26 cellular contexts compared by ENCODE assay signal in the genomic region with DNA sequence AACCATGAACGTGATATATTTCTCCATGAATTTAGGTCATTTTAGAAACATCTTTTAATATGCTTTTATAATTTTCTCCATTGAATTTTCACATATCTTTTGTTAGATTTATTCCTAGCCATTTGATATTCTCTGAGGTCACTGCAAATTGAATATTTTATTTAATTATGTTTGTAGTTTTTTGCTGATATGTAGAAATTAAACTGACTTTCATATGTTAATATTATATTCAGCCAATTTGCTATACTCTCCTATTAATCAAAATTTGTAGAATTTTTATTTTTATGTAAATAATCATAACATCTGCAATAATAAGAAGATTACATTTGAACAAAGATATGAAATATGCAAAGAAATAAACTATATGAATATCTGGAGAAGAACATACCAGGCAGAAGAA. TPM values are rescaled to one million over a fixed set of nuclear protein-coding genes. Genes with fewer than 3 reads are reported as not detected.
DNase-seq lines count a peak whose midpoint lies in the region; ATAC-seq, FAIRE-seq and TF ChIP-seq lines count a peak whose summit lies in the region.
"Had no signal": no experiment of that assay in that cellular context is flagged by ENCODE, and none has a peak within 500 bp of the region (broad histone marks: within the 10 kb centered on the region; RNA-seq: fewer than 3 reads in every experiment).

No MANE protein-coding gene starts in this region.

- CTCF ChIA-PET in HepG2 (lab: Yijun Ruan, JAX; ENCODE audit: low intra/inter-chr PET ratio, low total read pairs): no interaction called here

- FAIRE-seq in HepG2 (lab: Jason Lieb, UNC): no peak
- peak; percentile 73 for FAIRE-seq in colon (lab: Jason Lieb, UNC)
- FAIRE-seq in kidney (lab: Jason Lieb, UNC): peak; percentile 41
- FAIRE-seq: D721Med, GM12891, GM18507 had no signal

- POLR2A ChIA-PET in HepG2 (lab: Yijun Ruan, JAX): no interaction called here

- no peaks in the 10 kb centered on the region for H3K79me2 ChIP-seq in HepG2 (ENCODE audit: insufficient read depth, low read length)

- ATAC-seq in HepG2: no peak
- ATAC-seq in right lobe of liver: no peak
- no peak for ATAC-seq in GM21515 (IDR thresholded peaks at IDR 0.05; ENCODE audit: unreplicated experiment)
- ATAC-seq: A549 had no signal

- DNase-seq in HepG2 (ENCODE audit: low spot score) (no peak), right lobe of liver (no peak), kidney (no peak), GM03348 (ENCODE audit: low spot score) (no peak), NCI-H1417 treated with DMSO at 0.1 percent for 48 hours (lab: John Stamatoyannopoulos, UW) (no peak)
- no peak for DNase-seq in activated naive CD4-positive, alpha-beta T cell (lab: John Stamatoyannopoulos, UW)
- DNase-seq: ACHN; AML-193; BE2C; CD4-positive, alpha-beta T cell; CD8-positive, alpha-beta memory T cell; DMS 273 treated with DMSO at 0.1 percent for 48 hours; DMS79; EL; GDM1; GM23248; H7; HCEC 1CT had no signal

- no peak overlapping the region for H3K4me3 ChIP-seq in HepG2 (replicated peaks in 1 of 3; ENCODE audit: insufficient read depth in 1 of 3, low read depth in 2 of 3, low read length in 3 of 3)
- H3K4me3 ChIP-seq in right lobe of liver: no peak overlapping the region
- H3K4me3 ChIP-seq in kidney (ENCODE audit: low read length in 2 of 2): no peak overlapping the region
- H3K4me3 ChIP-seq: A549; BLaER1 treated with 17β-estradiol and CSF1 and Interleukin-3, amounts not matched to agents 10 nM and 100 nM; GM23248 had no signal

- no peak for TF ChIP-seq RAD21 in HepG2 (CRISPR knock-in tag; IDR thresholded peaks at IDR 0.05)

- H3K27me3 ChIP-seq in HepG2 (ENCODE audit: control insufficient read depth in 1 of 2, insufficient read depth in 2 of 2, low read length in 2 of 2) (no peaks in the 10 kb centered on the region), right lobe of liver (no peaks in the 10 kb centered on the region)
- H3K27me3 ChIP-seq: BLaER1 treated with 17β-estradiol and CSF1 and Interleukin-3, amounts not matched to agents 10 nM and 100 nM had no signal

- TF ChIP-seq CTCF in HepG2 (CRISPR knock-in tag; IDR thresholded peaks at IDR 0.05): no peak
- no peak for TF ChIP-seq CTCF in right lobe of liver (IDR thresholded peaks at IDR 0.05)
- TF ChIP-seq CTCF in kidney (IDR thresholded peaks at IDR 0.05; ENCODE audit: borderline replicate concordance, extremely low read depth, insufficient read depth): no peak

- H3K4me2 ChIP-seq in HepG2 (ENCODE audit: low read depth, low read length): no peak overlapping the region
- H3K4me2 ChIP-seq: A549; BLaER1 treated with 17β-estradiol and CSF1 and Interleukin-3, amounts not matched to agents 10 nM and 100 nM had no signal

- intact Hi-C loops in HepG2 (cut with micrococcal nuclease; ENCODE audit: unreplicated experiment): no loop called here
- intact Hi-C loops in right lobe of liver (cut with DNase I): loop anchor here in 1 of 2 donors (10.0 kb wide), 1 partner anchor 153 kb away; no protein-coding TSS in a partner anchor
- intact Hi-C loops in kidney (cut with DNase I): no loop called here

- in situ Hi-C loops in HepG2 (cut with HindIII; ENCODE audit: extremely low pct_ligation_motif_present, low pct_unique_long_range_greater_than_20kb): no loop called here

- BruUV-seq in HepG2 (replicated peaks; lab: Mats Ljungman, UMichigan): no TSS peak

- H3K27ac ChIP-seq in HepG2 (ENCODE audit: extremely low read length, insufficient read depth, low read length): no peak overlapping the region
- H3K27ac ChIP-seq in right lobe of liver: no peak overlapping the region
- H3K27ac ChIP-seq in kidney (ENCODE audit: low read depth in 2 of 2, low read length in 2 of 2): no peak overlapping the region
- H3K27ac ChIP-seq: 22Rv1; A549; BLaER1 treated with 17β-estradiol and CSF1 and Interleukin-3, amounts not matched to agents 10 nM and 100 nM; GM23248 had no signal

- H3K9me3 ChIP-seq in HepG2 (ENCODE audit: low read length): no peaks in the 10 kb centered on the region
- no peaks in the 10 kb centered on the region for H3K9me3 ChIP-seq in right lobe of liver
- no peaks in the 10 kb centered on the region for H3K9me3 ChIP-seq in kidney (ENCODE audit: control insufficient read depth in 1 of 2, low read length in 2 of 2)
- H3K9me3 ChIP-seq: A549, BE2C had no signal

- H3K9ac ChIP-seq in HepG2 (ENCODE audit: insufficient read depth, low read depth, low read length) (no peak overlapping the region), kidney (ENCODE audit: low read length in 2 of 2) (no peak overlapping the region)
- H3K9ac ChIP-seq: BLaER1 treated with 17β-estradiol and CSF1 and Interleukin-3, amounts not matched to agents 10 nM and 100 nM; GM23248 had no signal

- H3K36me3 ChIP-seq in HepG2 (replicated peaks in 1 of 2; ENCODE audit: control insufficient read depth in 1 of 2, insufficient read depth in 2 of 2, low read length in 2 of 2): no peaks in the 10 kb centered on the region
- no peaks in the 10 kb centered on the region for H3K36me3 ChIP-seq in right lobe of liver
- no peaks in the 10 kb centered on the region for H3K36me3 ChIP-seq in kidney (ENCODE audit: control insufficient read depth in 1 of 2, insufficient read depth in 2 of 2, low read length in 2 of 2)
- H3K36me3 ChIP-seq: BE2C had no signal

- no peaks in the 10 kb centered on the region for H4K20me1 ChIP-seq in HepG2 (ENCODE audit: insufficient read depth, low read length)
- H4K20me1 ChIP-seq: BLaER1 treated with 17β-estradiol and CSF1 and Interleukin-3, amounts not matched to agents 10 nM and 100 nM had no signal

- 67% methylated on average over 1 of the region's 1 CpG for WGBS in HepG2 (ENCODE audit: low lambda C conversion rate)
- WGBS in right lobe of liver (ENCODE audit: insufficient coverage, low coverage, low lambda C conversion rate, missing lambda C conversion rate): 94% methylated on average over 1 of the region's 1 CpG

- H2AFZ ChIP-seq in HepG2 (ENCODE audit: low read length): no peak overlapping the region
- H2AFZ ChIP-seq: GM23248 had no signal

- TF ChIP-seq EP300 in HepG2 (IDR thresholded peaks at IDR 0.05; ENCODE audit: low read depth in 2 of 2, low read length in 2 of 2) (no peak), HepG2 (CRISPR knock-in tag; IDR thresholded peaks at IDR 0.05; ENCODE audit: borderline replicate concordance) (no peak)

- H3K4me1 ChIP-seq in HepG2 (ENCODE audit: insufficient read depth, low read length): no peaks in the 10 kb centered on the region
- H3K4me1 ChIP-seq in right lobe of liver: no peaks in the 10 kb centered on the region
- H3K4me1 ChIP-seq in kidney (ENCODE audit: control insufficient read depth in 1 of 2, insufficient read depth in 1 of 2, low read depth in 1 of 2, low read length in 2 of 2): no peaks in the 10 kb centered on the region
- H3K4me1 ChIP-seq: A549; BE2C; BLaER1 treated with 17β-estradiol and CSF1 and Interleukin-3, amounts not matched to agents 10 nM and 100 nM had no signal

- TF ChIP-seq POLR2A in HepG2 (IDR thresholded peaks at IDR 0.05; ENCODE audit: insufficient read depth in 1 of 2, low read depth in 2 of 2, low read length in 2 of 2) (no peak), right lobe of liver (IDR thresholded peaks at IDR 0.05) (no peak)

TF ChIP-seq in HepG2, 621 proteins besides CTCF, POLR2A, EP300 and RAD21:
- no peak for TF ChIP-seq ZNF383 (CRISPR knock-in tag; IDR thresholded peaks at IDR 0.05; ENCODE audit: borderline replicate concordance)
- TF ChIP-seq NAIF1 (CRISPR knock-in tag; IDR thresholded peaks at IDR 0.05; ENCODE audit: borderline replicate concordance): no peak
- peak; percentile 36 to 62; a peak in 3 of 4 replicates for TF ChIP-seq MAFK (conservative IDR thresholded peaks at IDR 0.05 in 1 of 2, IDR thresholded peaks at IDR 0.05 in 1 of 2; ENCODE audit: low read length in 2 of 2)
TF ChIP-seq in HepG2: peak in this region for 1.

RNA-seq across cellular contexts. Expression of gene RMDN2, which starts 46.9 kb away (rescaled TPM):
- total RNA-seq in HepG2 (2016; rRNA removed; fragmentation: Illumina TruSeq; extraction: Trizol): 4.7 and 8.9 TPM in 2 replicates
- total RNA-seq in HepG2 (2016; cell fraction: cytosol; rRNA removed; fragmentation: Illumina TruSeq; extraction: Trizol; ENCODE audit: low read depth): 15.2 and 18.1 TPM in 2 replicates
- 5.3 and 9.6 TPM in 2 replicates for total RNA-seq in HepG2 (2016; cell fraction: insoluble cytoplasmic fraction; rRNA removed; fragmentation: Illumina TruSeq; extraction: Trizol)
- 6.2 and 8.7 TPM in 2 replicates for total RNA-seq in HepG2 (2016; cell fraction: membrane; rRNA removed; fragmentation: Illumina TruSeq; extraction: Trizol)
- total RNA-seq in HepG2 (2016; cell fraction: nucleus; rRNA removed; fragmentation: Illumina TruSeq; extraction: Trizol): 19.6 and 19.9 TPM in 2 replicates
- 1.9 and 2.3 TPM in 2 replicates for polyA plus RNA-seq in HepG2 (2011; rRNA removed)
- 0.59 and 0.99 TPM in 2 replicates for polyA plus RNA-seq in HepG2 (2011; cell fraction: cytosol; rRNA removed)
- 1.8 and 2.1 TPM in 2 replicates for polyA plus RNA-seq in HepG2 (2011; cell fraction: nucleus; rRNA removed)
- polyA plus RNA-seq in HepG2 (2012): 2.1 and 2.7 TPM in 2 replicates
- polyA plus RNA-seq in HepG2 (2016; cell fraction: cytosol; fragmentation: Illumina TruSeq; extraction: Trizol; ENCODE audit: low read depth): 0.79 and 0.85 TPM in 2 replicates
- 3.2 and 3.5 TPM in 2 replicates for polyA plus RNA-seq in HepG2 (2016; cell fraction: insoluble cytoplasmic fraction; fragmentation: Illumina TruSeq; extraction: Trizol; ENCODE audit: low read depth)
- polyA plus RNA-seq in HepG2 (2016; cell fraction: membrane; fragmentation: Illumina TruSeq; extraction: Trizol; ENCODE audit: low read depth): 1.1 and 1.6 TPM in 2 replicates
- 16.4 and 18.5 TPM in 2 replicates for polyA plus RNA-seq in HepG2 (2016; cell fraction: nucleus; fragmentation: Illumina TruSeq; extraction: Trizol; ENCODE audit: insufficient read depth, low read depth)
- polyA minus RNA-seq in HepG2 (2011; rRNA and poly(A)+ RNA removed; ENCODE audit: low replicate concordance): 0.40 and 0.84 TPM in 2 replicates
- polyA minus RNA-seq in HepG2 (2011; cell fraction: cytosol; rRNA and poly(A)+ RNA removed): 1.8 and 2.2 TPM in 2 replicates
- polyA minus RNA-seq in HepG2 (2011; cell fraction: nucleus; rRNA and poly(A)+ RNA removed): 13.8 and 14.3 TPM in 2 replicates
- 10 to 100 TPM in 5 of 6 experiments, 1 to 10 TPM in 1; 8.8 to 18.5 (median 15.7) TPM for total RNA-seq in right lobe of liver
- 10.5 TPM for total RNA-seq in kidney
- polyA plus RNA-seq in kidney (ENCODE audit: insufficient read depth, low read depth, low replicate concordance): 7.9 TPM
